ENCODE assay signal across 20 cellular contexts in genomic region chr1:164685656-164686055, GRCh38.
"Had no signal": no experiment of that assay in that cellular context is flagged by ENCODE, and none has a peak within 500 bp of the region (broad histone marks: within the 10 kb centered on the region; RNA-seq: fewer than 3 reads in every experiment).

No MANE protein-coding gene starts in this region.

- H3K4me3 ChIP-seq: ascending aorta, breast epithelium, esophagus squamous epithelium, lung, mucosa of descending colon, right atrium auricular region, thyroid gland, vagina had no signal

- DNase-seq: activated CD4-positive, alpha-beta T cell treated with anti-CD3 and anti-CD28 coated beads for 4 hours; activated CD8-positive, alpha-beta T cell treated with anti-CD3 and anti-CD28 coated beads, Interleukin-2, amount 10 ng/mL, durations not matched to agents 7 days and 5 days; activated naive CD4-positive, alpha-beta T cell treated with anti-CD3 and anti-CD28 coated beads, Interleukin-2, amount 50 U/mL, for 16 hours; activated T-cell treated with anti-CD3 and anti-CD28 coated beads, Interleukin-2, amount 50 U/mL, for 24 hours; cerebellar nuclear complex; effector memory CD4-positive, alpha-beta T cell; esophagus squamous epithelium; left colon; mucosa of descending colon; naive B cell; stimulated activated CD4-positive, alpha-beta T cell treated with anti-CD3 and anti-CD28 coated beads, Interleukin-2, amount 100 ng/mL, for 24 hours; stimulated activated naive CD4-positive, alpha-beta T cell treated with Interleukin-2 at 50 U/mL for 16 hours; thyroid gland had no signal

- FAIRE-seq: islet of Langerhans had no signal

- H3K4me1 ChIP-seq: breast epithelium, thyroid gland had no signal

- H3K36me3 ChIP-seq: breast epithelium, esophagus squamous epithelium, right atrium auricular region, thyroid gland, vagina had no signal

- H3K27me3 ChIP-seq: ascending aorta, breast epithelium, esophagus squamous epithelium, right atrium auricular region, thyroid gland, vagina had no signal

- H3K9me3 ChIP-seq: ascending aorta, breast epithelium, esophagus squamous epithelium, mucosa of descending colon, right atrium auricular region, thyroid gland, vagina had no signal

- ATAC-seq: activated CD8-positive, alpha-beta T cell treated with anti-CD3 and anti-CD28 coated beads, Interleukin-2, amount 10 ng/mL, durations not matched to agents 7 days and 5 days; left colon; mucosa of descending colon; WTC11 had no signal

- H3K27ac ChIP-seq: ascending aorta, breast epithelium, esophagus squamous epithelium, right atrium auricular region, thyroid gland, vagina had no signal
